Comparison of ENCODE assay signal across 23 cellular contexts in the genomic region with DNA sequence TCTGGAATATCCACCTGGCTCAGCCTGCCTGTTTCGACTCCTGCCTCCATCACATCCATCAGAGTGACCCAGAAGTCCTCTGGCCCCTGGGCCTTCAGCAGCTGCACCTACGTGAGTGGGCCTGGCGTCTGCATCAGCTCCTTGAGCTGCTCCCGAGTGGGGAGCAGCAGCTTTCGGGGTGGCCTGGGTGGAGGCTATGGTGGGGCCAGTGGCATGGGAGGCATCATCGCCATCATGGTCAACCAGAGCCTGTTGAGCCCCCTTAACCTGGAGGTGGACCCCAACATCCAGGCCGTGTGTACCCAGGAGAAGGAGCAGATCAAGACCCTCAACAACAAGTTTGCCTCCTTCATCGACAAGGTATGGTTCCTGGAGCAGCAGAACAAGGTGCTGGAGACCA.
DNase-seq lines count a peak whose midpoint lies in the region; ATAC-seq and TF ChIP-seq lines count a peak whose summit lies in the region.
"Had no signal": no experiment of that assay in that cellular context is flagged by ENCODE, and none has a peak within 500 bp of the region (broad histone marks: within the 10 kb centered on the region; RNA-seq: fewer than 3 reads in every experiment).

No MANE protein-coding gene starts in this region.

- no peak overlapping the region for H3K4me2 ChIP-seq in trophoblast cell (ENCODE audit: low read length)
- H3K4me2 ChIP-seq: A549, BLaER1 had no signal

- no peak overlapping the region for H3K18ac ChIP-seq in trophoblast cell (ENCODE audit: low read length)

- H3K9me3 ChIP-seq in endodermal cell (ENCODE audit: control insufficient read depth, low read length) (no peaks in the 10 kb centered on the region), trophoblast cell (ENCODE audit: insufficient read depth, low read depth, low read length) (peaks cover 3% of the 10 kb centered on the region)
- H3K9me3 ChIP-seq: A549, BE2C, BLaER1 had no signal

- DNase-seq in endodermal cell: peak; percentile 16
- DNase-seq in memory B cell (ENCODE audit: low spot score in 2 of 2): no peak
- no peak for DNase-seq in trophoblast cell
- no peak for DNase-seq in AG08395 (ENCODE audit: low spot score)
- DNase-seq in SHP77 (lab: John Stamatoyannopoulos, UW): no peak
- DNase-seq: BE2C; C1 segment of cervical spinal cord; CD4-positive, alpha-beta memory T cell; CD4-positive, CD25-positive, alpha-beta regulatory T cell; CD8-positive, alpha-beta memory T cell; COR-L47; DMS 273 treated with DMSO at 0.1 percent for 48 hours; DMS153; DMS53; DMS79; DND-41; EL; GDM1 had no signal

- H3K4me1 ChIP-seq in endodermal cell (ENCODE audit: control insufficient read depth, insufficient read depth, low read length) (no peaks in the 10 kb centered on the region), trophoblast cell (ENCODE audit: control insufficient read depth in 1 of 2, insufficient read depth in 2 of 2, low read length in 2 of 2) (peaks cover 14 to 22% of the 10 kb centered on the region in 2 experiments)
- H3K4me1 ChIP-seq: A549, BE2C had no signal

- no peak overlapping the region for H4K12ac ChIP-seq in trophoblast cell (ENCODE audit: low read depth, low read length)

- H3K4ac ChIP-seq in trophoblast cell (ENCODE audit: low read depth, low read length): no peak overlapping the region

- H3K4me3 Mint-ChIP-seq in endodermal cell (no peak overlapping the region), memory B cell (no peak overlapping the region)
- H3K4me3 Mint-ChIP-seq: CD14-positive monocyte; CD4-positive, alpha-beta memory T cell; CD4-positive, CD25-positive, alpha-beta regulatory T cell; CD8-positive, alpha-beta memory T cell had no signal

- H3K9ac ChIP-seq in endodermal cell (ENCODE audit: extremely low read depth, low read length, poor library complexity, severe bottlenecking) (no peak overlapping the region), trophoblast cell (ENCODE audit: low read length) (no peak overlapping the region)
- H3K9ac ChIP-seq: BLaER1 had no signal

- no peak overlapping the region for H2AK5ac ChIP-seq in trophoblast cell (ENCODE audit: low read length)

- H3K27ac ChIP-seq in endodermal cell (ENCODE audit: low read depth, low read length): no peak overlapping the region
- no peak overlapping the region for H3K27ac ChIP-seq in trophoblast cell (ENCODE audit: low read depth, low read length)
- H3K27ac ChIP-seq: 22Rv1, A549, BLaER1 had no signal

- no peaks in the 10 kb centered on the region for H3K9me3 Mint-ChIP-seq in endodermal cell
- H3K9me3 Mint-ChIP-seq in memory B cell: no peaks in the 10 kb centered on the region
- H3K9me3 Mint-ChIP-seq: CD4-positive, alpha-beta memory T cell; CD4-positive, CD25-positive, alpha-beta regulatory T cell; CD8-positive, alpha-beta memory T cell had no signal

- H3K79me2 ChIP-seq in trophoblast cell (ENCODE audit: control insufficient read depth, insufficient read depth, low read length, poor library complexity): peaks cover 3% of the 10 kb centered on the region

- no peak overlapping the region for H2BK12ac ChIP-seq in trophoblast cell (ENCODE audit: low read length)

- H4K8ac ChIP-seq in trophoblast cell (ENCODE audit: low read depth, low read length): no peak overlapping the region

- no peak for TF ChIP-seq CTCF in endodermal cell (conservative IDR thresholded peaks at IDR 0.05)

- no peak overlapping the region for H2BK5ac ChIP-seq in trophoblast cell (ENCODE audit: low read depth, low read length, poor library complexity)

- no peak overlapping the region for H3K23ac ChIP-seq in trophoblast cell (ENCODE audit: low read length)

- H2BK120ac ChIP-seq in trophoblast cell (ENCODE audit: insufficient read depth, low read length, poor library complexity): no peak overlapping the region

- H3K14ac ChIP-seq in trophoblast cell (ENCODE audit: low read length): no peak overlapping the region

- H3K27me3 Mint-ChIP-seq in endodermal cell (ENCODE audit: insufficient read depth) (no peaks in the 10 kb centered on the region), memory B cell (peaks cover 4% of the 10 kb centered on the region)

- H3K4me1 Mint-ChIP-seq in endodermal cell (peaks cover 8% of the 10 kb centered on the region), memory B cell (no peaks in the 10 kb centered on the region)
- H3K4me1 Mint-ChIP-seq: CD4-positive, alpha-beta memory T cell; CD8-positive, alpha-beta memory T cell had no signal

- H3K4me3 ChIP-seq in endodermal cell (ENCODE audit: low read length): no peak overlapping the region
- no peak overlapping the region for H3K4me3 ChIP-seq in trophoblast cell (ENCODE audit: low read depth, low read length)
- H3K4me3 ChIP-seq: A549, BLaER1, GM12878 had no signal

- ATAC-seq in memory B cell (ENCODE audit: low read depth): no peak
- ATAC-seq: A549, GM12878 had no signal

- H3K36me3 Mint-ChIP-seq in endodermal cell (ENCODE audit: low read depth): no peaks in the 10 kb centered on the region
- H3K36me3 Mint-ChIP-seq in memory B cell: peaks cover 2% of the 10 kb centered on the region
- H3K36me3 Mint-ChIP-seq: CD14-positive monocyte; CD4-positive, alpha-beta memory T cell; CD4-positive, CD25-positive, alpha-beta regulatory T cell; CD8-positive, alpha-beta memory T cell had no signal

- peak overlapping the region; percentile 2 for H4K91ac ChIP-seq in trophoblast cell (ENCODE audit: low read depth, low read length)

- H2AFZ ChIP-seq in trophoblast cell (ENCODE audit: insufficient read depth, low read length, poor library complexity): no peak overlapping the region

- H3K36me3 ChIP-seq in endodermal cell (ENCODE audit: control insufficient read depth, insufficient read depth, low read length) (no peaks in the 10 kb centered on the region), trophoblast cell (ENCODE audit: control insufficient read depth in 1 of 2, insufficient read depth in 2 of 2, low read length in 2 of 2) (no peaks in the 10 kb centered on the region)
- H3K36me3 ChIP-seq: BE2C, BLaER1 had no signal

- no peak overlapping the region for H3K27ac Mint-ChIP-seq in endodermal cell
- H3K27ac Mint-ChIP-seq in memory B cell: peak overlapping the region; percentile 48
- H3K27ac Mint-ChIP-seq: CD14-positive monocyte; CD4-positive, alpha-beta memory T cell; CD4-positive, CD25-positive, alpha-beta regulatory T cell; CD8-positive, alpha-beta memory T cell had no signal

- 96 to 98% methylated on average over 6 to 8 of the region's 8 CpGs for whole genome bisulfite sequencing in endodermal cell (ENCODE audit: insufficient coverage in 1 of 2, insufficient read length in 1 of 2), 2 experiments
- no CpG with 5 or more reads among the region's 8 CpGs for WGBS in trophoblast cell (ENCODE audit: extremely low coverage, insufficient coverage, insufficient read length)

- peaks cover 11% of the 10 kb centered on the region for H3K79me1 ChIP-seq in trophoblast cell (ENCODE audit: low read length)

- H3K27me3 ChIP-seq in endodermal cell (ENCODE audit: control insufficient read depth, insufficient read depth, low read length, poor library complexity, severe bottlenecking) (no peaks in the 10 kb centered on the region), trophoblast cell (ENCODE audit: insufficient read depth, low read length) (no peaks in the 10 kb centered on the region)
- H3K27me3 ChIP-seq: BE2C, BLaER1 had no signal
